21 cellular contexts compared by ENCODE assay signal in the genomic region with DNA sequence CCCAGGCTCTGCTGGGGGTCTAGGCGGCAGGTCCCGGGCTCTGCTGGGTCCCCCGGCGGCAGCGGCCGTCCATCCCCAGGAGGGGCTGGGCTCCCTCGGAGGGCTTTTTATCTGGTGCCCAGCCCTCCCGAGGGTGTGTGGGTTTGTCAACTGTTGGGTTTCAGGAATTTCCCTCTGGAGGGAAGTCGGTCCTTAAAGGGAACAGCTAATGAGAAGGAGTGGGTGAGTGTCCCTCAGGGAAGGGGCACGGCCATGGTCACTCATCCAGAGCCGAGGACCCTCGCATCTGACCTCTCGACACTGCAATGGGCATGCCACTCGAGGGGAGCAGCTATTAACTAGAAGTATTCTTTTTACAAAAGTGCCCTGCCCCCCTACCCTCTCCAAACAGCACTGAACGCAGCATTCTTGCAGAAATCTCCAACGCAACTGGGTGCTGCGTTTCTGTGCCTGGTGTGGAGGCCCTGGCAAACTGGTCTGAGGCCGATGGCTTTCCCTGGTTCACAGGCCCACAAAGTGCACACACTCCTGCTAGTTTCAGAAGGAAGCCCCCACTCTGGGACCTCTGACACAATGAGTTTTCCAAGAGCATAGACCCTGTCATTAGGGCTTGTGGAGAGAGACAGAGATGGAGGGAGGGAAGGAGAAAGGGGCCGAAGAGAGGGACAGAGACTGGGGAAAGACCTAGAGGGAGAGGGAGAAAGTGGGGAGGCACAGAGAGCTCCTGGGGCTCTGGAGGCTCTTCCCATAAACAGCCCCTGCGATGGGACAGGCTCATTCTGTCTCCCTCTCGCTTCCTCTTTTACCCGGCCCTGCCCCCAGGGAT. TPM values are rescaled to one million over a fixed set of nuclear protein-coding genes. Genes with fewer than 3 reads are reported as not detected.
DNase-seq lines count a peak whose midpoint lies in the region; FAIRE-seq and TF ChIP-seq lines count a peak whose summit lies in the region.
"Had no signal": no experiment of that assay in that cellular context is flagged by ENCODE, and none has a peak within 500 bp of the region (broad histone marks: within the 10 kb centered on the region; RNA-seq: fewer than 3 reads in every experiment).

No MANE protein-coding gene starts in this region.

- H3K27me3 ChIP-seq in trophoblast cell (ENCODE audit: insufficient read depth, low read length): peaks cover 57% of the 10 kb centered on the region

- H2BK120ac ChIP-seq in trophoblast cell (ENCODE audit: insufficient read depth, low read length, poor library complexity): no peak overlapping the region

- no peak overlapping the region for H3K18ac ChIP-seq in trophoblast cell (ENCODE audit: low read length)

- DNase-seq in GM12891 (ENCODE audit: insufficient read length, low spot score) (no peak), chondrocyte (ENCODE audit: low spot score) (peak; percentile 40), mesenteric fat pad (ENCODE audit: low spot score) (peak; percentile 24), trophoblast cell (no peak)
- DNase-seq in activated CD4-positive, alpha-beta T cell treated with anti-CD3 and anti-CD28 coated beads, Interleukin-2, amount 50 U/mL, for 1 hour: no peak
- no peak for DNase-seq in activated CD4-positive, alpha-beta T cell treated with anti-CD3 and anti-CD28 coated beads for 48 hours
- DNase-seq: GOT3, hippocampal formation, NCI-H774, nucleus accumbens, T-helper 2 cell had no signal

- peak overlapping the region; percentile 1; the same call in 1 of the 2 replicates for H3K27ac ChIP-seq in C4-2B
- no peak overlapping the region for H3K27ac ChIP-seq in trophoblast cell (ENCODE audit: low read depth, low read length)
- H3K27ac ChIP-seq: left lung, right atrium auricular region, SJSA1, suprapubic skin had no signal

- no peak for FAIRE-seq in GM12891 (lab: Jason Lieb, UNC)
- FAIRE-seq: GM18507 had no signal

- no peak overlapping the region for H3K4me3 Mint-ChIP-seq in chondrocyte (ENCODE audit: unreplicated experiment)
- H3K4me3 Mint-ChIP-seq: activated T-helper 17 cell treated with anti-CD3 and anti-CD28 coated beads, Interleukin-2, amount 50 U/mL, for 72 hours had no signal

- H3K79me1 ChIP-seq in trophoblast cell (ENCODE audit: low read length): no peaks in the 10 kb centered on the region

- H2AFZ ChIP-seq in trophoblast cell (ENCODE audit: insufficient read depth, low read length, poor library complexity): no peak overlapping the region

- H3K4me3 ChIP-seq in trophoblast cell (ENCODE audit: low read depth, low read length): no peak overlapping the region
- H3K4me3 ChIP-seq: left lung, right atrium auricular region, SJSA1 had no signal

- H3K23ac ChIP-seq in trophoblast cell (ENCODE audit: low read length): no peak overlapping the region

- TF ChIP-seq CTCF in C4-2B (conservative IDR thresholded peaks at IDR 0.05) (no peak), chondrocyte (IDR thresholded peaks at IDR 0.05) (no peak)

- no peak overlapping the region for H3K4me2 ChIP-seq in trophoblast cell (ENCODE audit: low read length)

- H3K9me3 Mint-ChIP-seq in chondrocyte (ENCODE audit: low read depth): no peaks in the 10 kb centered on the region
- H3K9me3 Mint-ChIP-seq: activated T-helper 17 cell treated with anti-CD3 and anti-CD28 coated beads, Interleukin-2, amount 50 U/mL, for 72 hours had no signal

- H2BK5ac ChIP-seq in trophoblast cell (ENCODE audit: low read depth, low read length, poor library complexity): no peak overlapping the region

- no peak overlapping the region for H4K91ac ChIP-seq in trophoblast cell (ENCODE audit: low read depth, low read length)

- H3K9ac ChIP-seq in trophoblast cell (ENCODE audit: low read length): no peak overlapping the region

- no CpG with 5 or more reads among the region's 22 CpGs for WGBS in trophoblast cell (ENCODE audit: extremely low coverage, insufficient coverage, insufficient read length)

- H4K8ac ChIP-seq in trophoblast cell (ENCODE audit: low read depth, low read length): no peak overlapping the region

- no peaks in the 10 kb centered on the region for H3K79me2 ChIP-seq in trophoblast cell (ENCODE audit: control insufficient read depth, insufficient read depth, low read length, poor library complexity)

- no peak overlapping the region for H3K4ac ChIP-seq in trophoblast cell (ENCODE audit: low read depth, low read length)

- peaks cover 28% of the 10 kb centered on the region for H3K4me1 Mint-ChIP-seq in chondrocyte (ENCODE audit: low read depth)

- no peaks in the 10 kb centered on the region for H3K36me3 ChIP-seq in trophoblast cell (ENCODE audit: control insufficient read depth in 1 of 2, insufficient read depth in 2 of 2, low read length in 2 of 2)
- H3K36me3 ChIP-seq: left lung, right atrium auricular region, SJSA1, suprapubic skin had no signal

- TF ChIP-seq POLR2A in GM12891 (IDR thresholded peaks at IDR 0.05; ENCODE audit: low read depth, low read length): no peak

- H2AK5ac ChIP-seq in trophoblast cell (ENCODE audit: low read length): no peak overlapping the region

- H3K14ac ChIP-seq in trophoblast cell (ENCODE audit: low read length): no peak overlapping the region

- no peak overlapping the region for H3K27ac Mint-ChIP-seq in chondrocyte (ENCODE audit: unreplicated experiment)
- H3K27ac Mint-ChIP-seq: activated T-helper 17 cell treated with anti-CD3 and anti-CD28 coated beads, Interleukin-2, amount 50 U/mL, for 72 hours had no signal

- H3K4me1 ChIP-seq in trophoblast cell (ENCODE audit: control insufficient read depth in 1 of 2, insufficient read depth in 2 of 2, low read length in 2 of 2): peaks cover 0 to 7% of the 10 kb centered on the region in 2 experiments
- H3K4me1 ChIP-seq: SJSA1 had no signal

- H3K27me3 Mint-ChIP-seq in chondrocyte (ENCODE audit: low read depth): peaks cover 58% of the 10 kb centered on the region

- H3K36me3 Mint-ChIP-seq in chondrocyte (ENCODE audit: low read depth): no peaks in the 10 kb centered on the region

- no peak overlapping the region for H2BK12ac ChIP-seq in trophoblast cell (ENCODE audit: low read length)

- H3K9me3 ChIP-seq in trophoblast cell (ENCODE audit: insufficient read depth, low read depth, low read length): peaks cover 4% of the 10 kb centered on the region
- H3K9me3 ChIP-seq: left lung, right atrium auricular region, SJSA1, suprapubic skin had no signal

- H4K12ac ChIP-seq in trophoblast cell (ENCODE audit: low read depth, low read length): no peak overlapping the region

TF ChIP-seq in GM12891, 5 proteins besides CTCF, POLR2A, EP300 and RAD21:
- TF ChIP-seq PAX5 (IDR thresholded peaks at IDR 0.05; ENCODE audit: insufficient read depth, low read length, severe bottlenecking): no peak
- no peak for TF ChIP-seq TAF1 (IDR thresholded peaks at IDR 0.05; ENCODE audit: low read depth, low read length)
- TF ChIP-seq POU2F2 (IDR thresholded peaks at IDR 0.05; ENCODE audit: low read depth, low read length): no peak
- no peak for TF ChIP-seq POLR2AphosphoS5 (IDR thresholded peaks at IDR 0.05; ENCODE audit: low read depth, low read length)
- TF ChIP-seq SPI1 (IDR thresholded peaks at IDR 0.05; ENCODE audit: low read depth, low read length): peak; percentile 8; the same call in 1 of the 2 replicates

RNA-seq across cellular contexts. Expression of a gene that starts 1.0 kb away (rescaled TPM):
- polyA plus RNA-seq in GM12891 (2012; ENCODE audit: low read depth, missing spikeins): not detected
- total RNA-seq in chondrocyte: 0.15 to 0.38 TPM in 2 of 3 replicates, not detected in the other
- not detected for total RNA-seq in mesenteric fat pad
- not detected in 2 replicates for polyA plus RNA-seq in trophoblast cell (2013)
- total RNA-seq: Daoy, fibroblast of villous mesenchyme, right atrium auricular region, SJSA1 had no signal

RNA-seq across cellular contexts. Expression of a gene that starts 15.4 kb away (rescaled TPM):
- polyA plus RNA-seq in GM12891 (2012; ENCODE audit: low read depth, missing spikeins): not detected
- total RNA-seq in chondrocyte: not detected in 3 replicates
- total RNA-seq in mesenteric fat pad: not detected
- not detected in 2 replicates for polyA plus RNA-seq in trophoblast cell (2013)
- total RNA-seq: activated T-helper 17 cell treated with anti-CD3 and anti-CD28 coated beads, Interleukin-2, amount 50 U/mL, for 72 hours; Daoy; fibroblast of villous mesenchyme; left lung; right atrium auricular region; SJSA1 had no signal
- polyA plus RNA-seq: adipose tissue had no signal

RNA-seq across cellular contexts. Expression of a gene that starts 30.5 kb away (rescaled TPM):
- polyA plus RNA-seq in GM12891 (2012; ENCODE audit: low read depth, missing spikeins): not detected
- total RNA-seq in chondrocyte: not detected in 3 replicates
- not detected for total RNA-seq in mesenteric fat pad
- not detected in 2 replicates for polyA plus RNA-seq in trophoblast cell (2013)
- total RNA-seq: activated T-helper 17 cell treated with anti-CD3 and anti-CD28 coated beads, Interleukin-2, amount 50 U/mL, for 72 hours; Daoy; fibroblast of villous mesenchyme; left lung; right atrium auricular region; SJSA1 had no signal
- polyA plus RNA-seq: adipose tissue had no signal

RNA-seq across cellular contexts. Expression of a gene that starts 45.7 kb away (rescaled TPM):
- not detected for polyA plus RNA-seq in GM12891 (2012; ENCODE audit: low read depth, missing spikeins)
- total RNA-seq in chondrocyte (not detected in 3 replicates), mesenteric fat pad (not detected)
- polyA plus RNA-seq in trophoblast cell (2013): not detected in 2 replicates
- total RNA-seq: activated T-helper 17 cell treated with anti-CD3 and anti-CD28 coated beads, Interleukin-2, amount 50 U/mL, for 72 hours; Daoy; fibroblast of villous mesenchyme; left lung; right atrium auricular region; SJSA1 had no signal

RNA-seq across cellular contexts. Expression of a gene that starts 54.7 kb away (rescaled TPM):
- polyA plus RNA-seq in GM12891 (2012; ENCODE audit: low read depth, missing spikeins): not detected
- not detected in 3 replicates for total RNA-seq in chondrocyte
- total RNA-seq in mesenteric fat pad: not detected
- polyA plus RNA-seq in trophoblast cell (2013): not detected in 2 replicates
- total RNA-seq: activated T-helper 17 cell treated with anti-CD3 and anti-CD28 coated beads, Interleukin-2, amount 50 U/mL, for 72 hours; Daoy; fibroblast of villous mesenchyme; left lung; right atrium auricular region; SJSA1 had no signal
- polyA plus RNA-seq: adipose tissue had no signal

Comparison
In these comparisons a context has a peak if more than half of its experiments do, and no peak if none do; other contexts are left out.
1. DNase-seq: peak in chondrocyte (single experiment) and mesenteric fat pad (single experiment); none in GM12891 (single experiment), trophoblast cell (0 of 2), activated CD4-positive, alpha-beta T cell treated with anti-CD3 and anti-CD28 coated beads, Interleukin-2, amount 50 U/mL, for 1 hour (single experiment) and activated CD4-positive, alpha-beta T cell treated with anti-CD3 and anti-CD28 coated beads for 48 hours (single experiment).